ENCODE assay signal across 7 cellular contexts in the genomic region with DNA sequence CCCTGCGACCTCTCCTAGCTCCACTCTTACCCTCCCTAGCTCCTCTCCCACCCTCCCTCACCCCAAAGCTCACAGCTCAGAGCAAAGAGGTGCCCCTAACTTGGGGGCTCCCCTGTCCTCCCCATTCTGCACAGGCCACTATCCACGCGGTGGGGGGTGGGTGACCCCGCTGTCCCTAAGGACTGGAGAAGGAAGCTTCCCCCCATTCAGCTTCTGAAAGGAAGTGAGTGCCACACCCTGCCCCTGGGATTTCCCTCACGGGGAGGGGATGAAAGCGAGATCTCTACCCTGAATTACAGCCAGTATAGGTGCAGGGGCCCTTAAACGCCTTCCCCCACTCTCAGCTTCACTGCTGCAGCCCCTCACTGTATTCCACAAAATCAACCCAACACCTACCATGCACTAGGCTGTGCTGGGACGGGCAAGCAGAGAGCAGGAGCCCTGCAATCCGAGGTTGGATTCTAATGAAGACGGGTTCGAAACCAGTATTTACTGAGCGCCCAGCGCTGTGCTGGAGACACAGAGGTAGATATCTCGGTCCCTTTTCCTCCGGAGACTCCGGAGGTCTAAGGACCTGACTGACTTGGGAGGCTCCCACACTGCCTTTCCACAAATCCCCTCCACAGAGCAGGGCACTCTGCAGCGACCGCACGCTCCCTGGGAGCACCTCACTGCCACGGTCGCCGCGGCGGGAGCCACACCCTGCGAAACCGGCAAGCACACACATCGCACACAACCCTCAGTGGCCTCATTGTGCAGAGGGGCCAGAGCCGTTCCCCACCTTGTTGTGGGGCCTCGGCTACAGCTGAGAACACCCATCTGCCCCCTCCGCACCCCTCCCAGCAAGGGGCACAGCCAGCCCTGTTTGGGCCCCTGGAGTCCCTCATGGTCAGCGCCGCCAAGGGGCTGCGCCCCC. TPM values are rescaled to one million over a fixed set of nuclear protein-coding genes. Genes with fewer than 3 reads are reported as not detected.
DNase-seq lines count a peak whose midpoint lies in the region; ATAC-seq, FAIRE-seq and TF ChIP-seq lines count a peak whose summit lies in the region.

No MANE protein-coding gene starts in this region.

- no peak for TF ChIP-seq CTCF in GM20000 (IDR thresholded peaks at IDR 0.05; ENCODE audit: extremely low read depth, missing control alignments)

- peak overlapping the region; percentile 90 to 97 for H3K4me3 ChIP-seq in mucosa of rectum (ENCODE audit: low read length in 2 of 2)

- no peaks in the 10 kb centered on the region for H3K9me3 ChIP-seq in mucosa of rectum (ENCODE audit: control insufficient read depth in 2 of 2, low read length in 2 of 2)

- peak; percentile 58 for DNase-seq in GM20000 (ENCODE audit: low spot score)
- DNase-seq in RCC 7860 (ENCODE audit: low spot score), result peak; percentile 19
- peak; percentile 38 for DNase-seq in dermis blood vessel endothelial cell
- DNase-seq in NCI-H1105 (lab: John Stamatoyannopoulos, UW), result no peak

- H3K4me1 ChIP-seq in mucosa of rectum (ENCODE audit: control insufficient read depth in 2 of 2, insufficient read depth in 2 of 2, low read length in 2 of 2), result peaks cover 76 to 77% of the 10 kb centered on the region in 2 donors

- no peak for FAIRE-seq in RCC 7860 (lab: Jason Lieb, UNC)

- H3K27me3 ChIP-seq in mucosa of rectum (ENCODE audit: control insufficient read depth in 2 of 2, insufficient read depth in 2 of 2, low read length in 2 of 2), result no peaks in the 10 kb centered on the region

- no peaks in the 10 kb centered on the region for H3K36me3 ChIP-seq in mucosa of rectum (ENCODE audit: control insufficient read depth in 2 of 2, insufficient read depth in 2 of 2, low read length in 2 of 2)

- peak overlapping the region; percentile 95 to 100 for H3K9ac ChIP-seq in mucosa of rectum (ENCODE audit: low read depth in 1 of 2, low read length in 2 of 2)

- ATAC-seq in GM18868 (IDR thresholded peaks at IDR 0.05; ENCODE audit: unreplicated experiment) (no peak), HG02759 (IDR thresholded peaks at IDR 0.05; ENCODE audit: unreplicated experiment) (no peak)

- peak overlapping the region; percentile 99 to 100 for H3K27ac ChIP-seq in mucosa of rectum (ENCODE audit: low read depth in 2 of 2, low read length in 2 of 2)

RNA-seq across cellular contexts. Expression of a gene that starts 1.8 kb away (rescaled TPM):
- 517 and 766 TPM in 2 replicates for total RNA-seq in dermis blood vessel endothelial cell

RNA-seq across cellular contexts. Expression of a gene that starts 28.9 kb away (rescaled TPM):
- total RNA-seq in dermis blood vessel endothelial cell, result 1,345 and 1,561 TPM in 2 replicates

RNA-seq across cellular contexts. Expression of a gene that starts 46.5 kb away (rescaled TPM):
- total RNA-seq in dermis blood vessel endothelial cell, result 13.8 and 15.1 TPM in 2 replicates

RNA-seq across cellular contexts. Expression of a gene that starts 56.9 kb away (rescaled TPM):
- total RNA-seq in dermis blood vessel endothelial cell, result 190 and 209 TPM in 2 replicates
